Comparison of ENCODE assay signal across 28 cellular contexts in the genomic region with DNA sequence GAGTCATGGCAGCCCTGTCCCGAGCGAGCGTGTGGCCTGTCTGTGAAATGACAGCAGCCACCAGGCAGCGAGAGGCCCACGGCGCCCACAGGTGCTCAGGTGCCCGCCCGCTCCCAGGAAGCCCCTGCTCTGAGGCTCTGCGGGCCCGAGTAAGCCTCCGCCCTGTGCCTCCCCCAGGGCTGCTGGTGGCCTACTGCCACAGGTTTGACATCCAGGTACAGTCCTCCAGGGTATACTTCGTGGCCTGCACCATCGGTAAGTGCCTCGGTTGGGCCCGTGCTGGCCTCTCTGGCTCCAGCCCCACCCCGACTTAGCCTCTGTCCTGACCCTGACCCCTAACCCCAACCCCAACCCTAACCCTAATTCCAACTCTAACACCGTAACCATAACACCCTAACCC. TPM values are rescaled to one million over a fixed set of nuclear protein-coding genes. Genes with fewer than 3 reads are reported as not detected.
"Had no signal": no experiment of that assay in that cellular context is flagged by ENCODE, and none has a peak within 500 bp of the region (broad histone marks: within the 10 kb centered on the region; RNA-seq: fewer than 3 reads in every experiment).

No MANE protein-coding gene starts in this region.

- H3K27me3 ChIP-seq: ascending aorta, body of pancreas, MG63, Peyer's patch, SJSA1 had no signal

- H3K27ac Mint-ChIP-seq: activated CD4-positive, alpha-beta memory T cell treated with anti-CD3 and anti-CD28 coated beads for 36 hours; activated naive CD4-positive, alpha-beta T cell treated with anti-CD3 and anti-CD28 coated beads, Interleukin-2, amount 50 U/mL, for 24 hours; activated T-helper 17 cell treated with anti-CD3 and anti-CD28 coated beads, Interleukin-2, amount 50 U/mL, for 72 hours had no signal

- H3K27me3 Mint-ChIP-seq: activated CD4-positive, alpha-beta memory T cell treated with anti-CD3 and anti-CD28 coated beads for 36 hours; activated naive CD4-positive, alpha-beta T cell treated with anti-CD3 and anti-CD28 coated beads, Interleukin-2, amount 50 U/mL, for 24 hours; activated T-helper 17 cell treated with anti-CD3 and anti-CD28 coated beads, Interleukin-2, amount 50 U/mL, for 72 hours had no signal

- H3K9me3 Mint-ChIP-seq: activated CD4-positive, alpha-beta memory T cell treated with anti-CD3 and anti-CD28 coated beads for 36 hours; activated naive CD4-positive, alpha-beta T cell treated with anti-CD3 and anti-CD28 coated beads, Interleukin-2, amount 50 U/mL, for 24 hours; activated T-helper 17 cell treated with anti-CD3 and anti-CD28 coated beads, Interleukin-2, amount 50 U/mL, for 72 hours had no signal

- H3K4me1 Mint-ChIP-seq: activated naive CD4-positive, alpha-beta T cell treated with anti-CD3 and anti-CD28 coated beads, Interleukin-2, amount 50 U/mL, for 24 hours; activated T-helper 17 cell treated with anti-CD3 and anti-CD28 coated beads, Interleukin-2, amount 50 U/mL, for 72 hours had no signal

- H3K4me1 ChIP-seq: ascending aorta, body of pancreas, SJSA1 had no signal

- H3K4me3 Mint-ChIP-seq: activated CD4-positive, alpha-beta memory T cell treated with anti-CD3 and anti-CD28 coated beads for 36 hours; activated naive CD4-positive, alpha-beta T cell treated with anti-CD3 and anti-CD28 coated beads, Interleukin-2, amount 50 U/mL, for 24 hours; activated T-helper 17 cell treated with anti-CD3 and anti-CD28 coated beads, Interleukin-2, amount 50 U/mL, for 72 hours had no signal

- H3K4me3 ChIP-seq: ascending aorta, body of pancreas, MG63, Peyer's patch, SJSA1 had no signal

- H3K36me3 ChIP-seq: MG63 had no signal

- H3K36me3 Mint-ChIP-seq: activated CD4-positive, alpha-beta memory T cell treated with anti-CD3 and anti-CD28 coated beads for 36 hours had no signal

- ATAC-seq: activated CD4-positive, CD25-positive, alpha-beta regulatory T cell treated with anti-CD3 and anti-CD28 coated beads, Interleukin-2, amount 50 U/mL, for 24 hours; activated T-helper 17 cell treated with anti-CD3 and anti-CD28 coated beads, Interleukin-2, amount 50 U/mL, for 72 hours; body of pancreas; HepG2; SK-N-SH treated with all-trans-retinoic acid at 6 μM for 48 hours had no signal

- H3K9me3 ChIP-seq: ascending aorta, body of pancreas, MG63, Peyer's patch, SJSA1 had no signal

- FAIRE-seq: HepG2 had no signal

- H3K27ac ChIP-seq: ascending aorta, body of pancreas, Peyer's patch, RWPE1, SJSA1 had no signal

- DNase-seq: activated CD4-positive, alpha-beta memory T cell treated with anti-CD3 and anti-CD28 coated beads for 36 hours; activated CD4-positive, alpha-beta T cell treated with anti-CD3 and anti-CD28 coated beads for 48 hours; activated CD8-positive, alpha-beta memory T cell treated with anti-CD3 and anti-CD28 coated beads for 24 hours; activated gamma-delta T cell treated with Interleukin-2 at 50 U/mL for 16 hours; activated T-cell treated with anti-CD3 and anti-CD28 coated beads for 4 hours; activated T-cell treated with anti-CD3 and anti-CD28 coated beads, Interleukin-2, amount 50 U/mL, for 48 hours; body of pancreas; MG63; MV-4-11; NCI-H1092 treated with DMSO at 0.1 percent for 48 hours; NCI-H1417 treated with DMSO at 0.1 percent for 48 hours; NCI-H1694; NCI-H345; NCI-H510A; NCI-H526 treated with DMSO at 0.1 percent for 48 hours; Peyer's patch; SHP77; SW 1271 had no signal

RNA-seq across cellular contexts. Expression of gene TMPRSS9, which starts 15.0 kb away (rescaled TPM):
- total RNA-seq: activated CD4-positive, alpha-beta memory T cell treated with anti-CD3 and anti-CD28 coated beads for 36 hours; activated T-helper 17 cell treated with anti-CD3 and anti-CD28 coated beads, Interleukin-2, amount 50 U/mL, for 72 hours; ascending aorta; body of pancreas; bronchial epithelial cell; SJSA1; T-helper 1 cell treated with Interleukin-12 subunit alpha and Interleukin-12 subunit beta and Interleukin-4 antibody, amounts not matched to agents 30 ng/mL and 1 ng/mL, for 36 hours had no signal

RNA-seq across cellular contexts. Expression of gene LINGO3, which starts 37.1 kb away (rescaled TPM):
- total RNA-seq: ascending aorta, body of pancreas, bronchial epithelial cell, HepG2, SJSA1 had no signal
- polyA plus RNA-seq: HepG2 had no signal
